In genomic region chr1:54094730-54095105, GRCh38 we compare ENCODE assay signal across 12 cellular contexts. TPM values are rescaled to one million over a fixed set of nuclear protein-coding genes. Genes with fewer than 3 reads are reported as not detected.
"Had no signal": no experiment of that assay in that cellular context is flagged by ENCODE, and none has a peak within 500 bp of the region (broad histone marks: within the 10 kb centered on the region; RNA-seq: fewer than 3 reads in every experiment).

No MANE protein-coding gene starts in this region.

RNA-seq across cellular contexts. Expression of gene CDCP2, which starts 58.1 kb away (rescaled TPM):
- total RNA-seq: cerebellum, endothelial cell of umbilical vein, epithelial cell of proximal tubule, left ventricle myocardium inferior, lower lobe of right lung, progenitor cell of endocrine pancreas, right cardiac atrium, suprapubic skin, vagina had no signal
- polyA plus RNA-seq: immature natural killer cell, neural cell, right cardiac atrium, thymus had no signal
